In genomic region chr5:163347671-163348070, GRCh38 we compare ENCODE assay signal across 9 cellular contexts.
DNase-seq lines count a peak whose midpoint lies in the region; ATAC-seq and TF ChIP-seq lines count a peak whose summit lies in the region.
"Had no signal": no experiment of that assay in that cellular context is flagged by ENCODE, and none has a peak within 500 bp of the region (broad histone marks: within the 10 kb centered on the region; RNA-seq: fewer than 3 reads in every experiment).

No MANE protein-coding gene starts in this region.

- peaks cover 71% of the 10 kb centered on the region for H3K27me3 Mint-ChIP-seq in T-helper 17 cell

- H3K27ac ChIP-seq in Karpas-422 (ENCODE audit: low read length) = peak overlapping the region; percentile 16; the same call in 1 of the 2 replicates
- no peak overlapping the region for H3K27ac ChIP-seq in breast epithelium

- no peaks in the 10 kb centered on the region for H3K36me3 Mint-ChIP-seq in T-helper 17 cell (ENCODE audit: low read depth)

- no peak overlapping the region for H3K27ac Mint-ChIP-seq in T-helper 17 cell

- TF ChIP-seq CTCF in breast epithelium (IDR thresholded peaks at IDR 0.05) (peak in 2 of 3 donors; percentile 54 to 61), kidney epithelial cell (IDR thresholded peaks at IDR 0.05; ENCODE audit: insufficient read depth, low read length, poor library complexity, severe bottlenecking) (peak; percentile 79)

- DNase-seq in NCI-H146 (lab: John Stamatoyannopoulos, UW) (peak; percentile 20), NCI-H146 treated with DMSO at 0.1 percent for 48 hours (lab: John Stamatoyannopoulos, UW; ENCODE audit: unreplicated experiment) (no peak), Karpas-422 (peak; percentile 93), T-helper 17 cell (peak in 2 of 3 donors; percentile 11 to 13), breast epithelium (ENCODE audit: low spot score in 2 of 2) (peak in 1 of 2 donors; percentile 19), kidney epithelial cell (ENCODE audit: low read depth) (peak; percentile 10)
- peak; percentile 14 to 29 for DNase-seq in stimulated activated CD4-positive, alpha-beta T cell treated with anti-CD3 and anti-CD28 coated beads, Interleukin-4, amount 100 ng/mL, for 4 hours

- H3K4me1 Mint-ChIP-seq in T-helper 17 cell = no peaks in the 10 kb centered on the region

- H3K36me3 ChIP-seq in Karpas-422 (ENCODE audit: insufficient read depth, low read length) = no peaks in the 10 kb centered on the region
- H3K36me3 ChIP-seq in breast epithelium = no peaks in the 10 kb centered on the region
- no peaks in the 10 kb centered on the region for H3K36me3 ChIP-seq in kidney epithelial cell (ENCODE audit: control insufficient read depth, insufficient read depth, low read length)

- peak overlapping the region; percentile 22; the same call in 1 of the 2 replicates for H2AFZ ChIP-seq in Karpas-422 (ENCODE audit: low read length)

- H3K9ac ChIP-seq in Karpas-422 (ENCODE audit: low read length) = no peak overlapping the region

- TF ChIP-seq POLR2A in breast epithelium (IDR thresholded peaks at IDR 0.05) = no peak

- no peaks in the 10 kb centered on the region for H3K79me2 ChIP-seq in Karpas-422 (ENCODE audit: low read length)

- no peaks in the 10 kb centered on the region for H4K20me1 ChIP-seq in Karpas-422 (ENCODE audit: insufficient read depth, low read depth, low read length)

- no peak overlapping the region for H3K4me3 ChIP-seq in Karpas-422 (ENCODE audit: low read length)
- no peak overlapping the region for H3K4me3 ChIP-seq in breast epithelium
- no peak overlapping the region for H3K4me3 ChIP-seq in kidney epithelial cell (ENCODE audit: low read depth, low read length)

- H3K9me3 ChIP-seq in Karpas-422 (ENCODE audit: low read length) (no peaks in the 10 kb centered on the region), T-helper 17 cell (ENCODE audit: control insufficient read depth, low read length, poor library complexity, severe bottlenecking) (no peaks in the 10 kb centered on the region), breast epithelium (no peaks in the 10 kb centered on the region)

- H3K4me3 Mint-ChIP-seq in T-helper 17 cell = no peak overlapping the region

- intact Hi-C loops in breast epithelium (cut with DNase I; ENCODE audit: low total_unique reads) = no loop called here

- no peaks in the 10 kb centered on the region for H3K27me3 ChIP-seq in Karpas-422 (ENCODE audit: low read length)
- H3K27me3 ChIP-seq in breast epithelium = no peaks in the 10 kb centered on the region
- peaks cover 2% of the 10 kb centered on the region for H3K27me3 ChIP-seq in kidney epithelial cell (ENCODE audit: control insufficient read depth, insufficient read depth, low read length)

- no peak overlapping the region for H3K4me2 ChIP-seq in Karpas-422 (ENCODE audit: low read depth, low read length, poor library complexity, severe bottlenecking)

- no peaks in the 10 kb centered on the region for H3K9me2 ChIP-seq in Karpas-422 (replicated peaks; ENCODE audit: insufficient read depth, low read length)

- H3K4me1 ChIP-seq in Karpas-422 (ENCODE audit: low read length) = peaks cover 47% of the 10 kb centered on the region
- no peaks in the 10 kb centered on the region for H3K4me1 ChIP-seq in breast epithelium

- ATAC-seq in GM21528 (IDR thresholded peaks at IDR 0.05; ENCODE audit: low FRiP score, unreplicated experiment) (peak; percentile 64), T-helper 17 cell (no peak)
- ATAC-seq: right cardiac atrium had no signal
